Comparison of ENCODE assay signal across 8 cellular contexts in genomic region chr7:85750454-85750949, GRCh38.
A peak's percentile ranks its signal among the peaks of the same experiment; 100 is the strongest.
DNase-seq lines count a peak whose midpoint lies in the region; ATAC-seq and TF ChIP-seq lines count a peak whose summit lies in the region.

No MANE protein-coding gene starts in this region.

- no TSS peak for BruUV-seq in Calu3 (replicated peaks; lab: Mats Ljungman, UMichigan)

- intact Hi-C loops in Calu3 (cut with micrococcal nuclease; ENCODE audit: unreplicated experiment) (loop anchor here (2.0 to 5.0 kb wide), 2 partner anchors 563 to 710 kb away; partner anchors contain the start of gene SEMA3D), left colon (cut with DNase I, micrococcal nuclease) (no loop called here)

- no peaks in the 10 kb centered on the region for H3K36me3 Mint-ChIP-seq in Calu3 (ENCODE audit: insufficient read depth, unreplicated experiment)

- ATAC-seq in GM18517 (IDR thresholded peaks at IDR 0.05; ENCODE audit: unreplicated experiment) = peak; percentile 99
- peak; percentile 98 for ATAC-seq in HG02852 (IDR thresholded peaks at IDR 0.05; ENCODE audit: unreplicated experiment)
- ATAC-seq in left colon = peak; percentile 53

- H3K4me1 Mint-ChIP-seq in Calu3 (ENCODE audit: low read depth, unreplicated experiment) = peaks cover 10% of the 10 kb centered on the region

- no peaks in the 10 kb centered on the region for H3K27me3 Mint-ChIP-seq in Calu3 (ENCODE audit: unreplicated experiment)

- TF ChIP-seq CTCF in Calu3 (IDR thresholded peaks at IDR 0.05; ENCODE audit: unreplicated experiment) = peak; percentile 56

- peaks cover 2% of the 10 kb centered on the region for H3K9me3 Mint-ChIP-seq in Calu3 (ENCODE audit: low read depth, unreplicated experiment)

- H3K27ac Mint-ChIP-seq in Calu3 (ENCODE audit: unreplicated experiment) = no peak overlapping the region

- CTCF ChIA-PET in Calu3 (lab: Charles Lee) = no interaction called here

- H3K4me3 Mint-ChIP-seq in Calu3 (ENCODE audit: low read depth, unreplicated experiment) = no peak overlapping the region

- peak; percentile 34 for DNase-seq in Calu3
- DNase-seq in NCI-H1105 treated with DMSO at 0.1 percent for 48 hours (lab: John Stamatoyannopoulos, UW) = peak; percentile 31
- DNase-seq in astrocyte of the hippocampus (ENCODE audit: low read depth, low spot score) = peak; percentile 62
- DNase-seq in left colon = peak in 1 of 2 donors; percentile 16
- no peak for DNase-seq in 8988T
- DNase-seq in NCI-H510A (lab: John Stamatoyannopoulos, UW) = no peak

Comparison
In these comparisons a context has a peak if more than half of its experiments do, and no peak if none do; other contexts are left out.
1. DNase-seq: peak in Calu3 (single experiment), NCI-H1105 treated with DMSO at 0.1 percent for 48 hours (single experiment) and astrocyte of the hippocampus (single experiment); none in 8988T (single experiment) and NCI-H510A (single experiment).
2. Peak in every context shown above with its lines, with median percentiles within 50 percentile points of each other: ATAC-seq.